Comparison of ENCODE assay signal across 12 cellular contexts in genomic region chr15:101332061-101332467, GRCh38.
"Had no signal": no experiment of that assay in that cellular context is flagged by ENCODE, and none has a peak within 500 bp of the region (broad histone marks: within the 10 kb centered on the region; RNA-seq: fewer than 3 reads in every experiment).

No MANE protein-coding gene starts in this region.

- H3K4me3 ChIP-seq: adrenal gland, cardiac muscle cell, prostate gland, skin epidermis had no signal

- H3K27me3 ChIP-seq: adrenal gland had no signal

- H3K9me3 ChIP-seq: adrenal gland, prostate gland had no signal

- H3K27ac ChIP-seq: adrenal gland, cardiac muscle cell, prostate gland, skin epidermis had no signal

- ATAC-seq: right cardiac atrium, SK-N-SH treated with all-trans-retinoic acid at 6 μM for 48 hours had no signal

- H3K4me3 Mint-ChIP-seq: nephron; stimulated activated naive CD8-positive, alpha-beta T cell treated with anti-CD3 and anti-CD28 coated beads, Interleukin-15, Interleukin-2, amounts not matched to agents 100 ng/mL and 50 ng/mL, for 24 hours; type B pancreatic cell had no signal

- H3K27ac Mint-ChIP-seq: nephron; stimulated activated naive CD8-positive, alpha-beta T cell treated with anti-CD3 and anti-CD28 coated beads, Interleukin-15, Interleukin-2, amounts not matched to agents 100 ng/mL and 50 ng/mL, for 24 hours; type B pancreatic cell had no signal

- DNase-seq: activated CD4-positive, CD25-positive, alpha-beta regulatory T cell treated with anti-CD3 and anti-CD28 coated beads, Interleukin-2, amount 50 U/mL, for 72 hours; adrenal gland; occipital lobe; right cardiac atrium; T-helper 1 cell had no signal

- H3K36me3 Mint-ChIP-seq: type B pancreatic cell had no signal

- H3K9me3 Mint-ChIP-seq: type B pancreatic cell had no signal

- H3K4me1 Mint-ChIP-seq: nephron had no signal

- H3K4me1 ChIP-seq: adrenal gland, prostate gland had no signal

- H3K36me3 ChIP-seq: adrenal gland, cardiac muscle cell, prostate gland had no signal
